ENCODE assay signal across 7 cellular contexts in genomic region chr5:170694911-170695310, GRCh38.
"Had no signal": no experiment of that assay in that cellular context is flagged by ENCODE, and none has a peak within 500 bp of the region (broad histone marks: within the 10 kb centered on the region; RNA-seq: fewer than 3 reads in every experiment).

No MANE protein-coding gene starts in this region.

- DNase-seq: GDM1 had no signal

- ATAC-seq: GM12878 had no signal

- FAIRE-seq: G401.6, GM12878, GM12891, GM12892, GM18507, GM19239 had no signal

- H3K4me3 ChIP-seq: GM12878 had no signal
